In genomic region chr19:41624515-41624914, GRCh38 we compare ENCODE assay signal across 30 cellular contexts. TPM values are rescaled to one million over a fixed set of nuclear protein-coding genes. Genes with fewer than 3 reads are reported as not detected.
"Had no signal": no experiment of that assay in that cellular context is flagged by ENCODE, and none has a peak within 500 bp of the region (broad histone marks: within the 10 kb centered on the region; RNA-seq: fewer than 3 reads in every experiment).

No MANE protein-coding gene starts in this region.

- H3K27ac ChIP-seq: adrenal gland, body of pancreas, breast epithelium, SJCRH30, SK-N-MC had no signal

- H3K27ac Mint-ChIP-seq: activated CD4-positive, alpha-beta memory T cell treated with anti-CD3 and anti-CD28 coated beads for 36 hours; activated naive CD4-positive, alpha-beta T cell treated with anti-CD3 and anti-CD28 coated beads for 36 hours; activated naive CD4-positive, alpha-beta T cell treated with anti-CD3 and anti-CD28 coated beads, Interleukin-2, amount 50 U/mL, for 72 hours; activated T-cell treated with anti-CD3 and anti-CD28 coated beads, Interleukin-2, amount 50 U/mL, for 72 hours; activated T-helper 17 cell treated with anti-CD3 and anti-CD28 coated beads, Interleukin-2, amount 50 U/mL, for 72 hours; T-helper 1 cell treated with Interleukin-12 subunit alpha and Interleukin-12 subunit beta and Interleukin-4 antibody, amounts not matched to agents 30 μg/mL and 1 μg/mL, for 36 hours; T-helper 2 cell treated with Interferon-gamma antibody and Interleukin-4, amounts not matched to agents 5 μg/mL and 100 μg/mL, for 36 hours had no signal

- ATAC-seq: activated naive CD4-positive, alpha-beta T cell treated with anti-CD3 and anti-CD28 coated beads, Interleukin-2, amount 50 U/mL, for 72 hours; activated T-cell treated with anti-CD3 and anti-CD28 coated beads, Interleukin-2, amount 50 U/mL, for 72 hours; activated T-helper 17 cell treated with anti-CD3 and anti-CD28 coated beads, Interleukin-2, amount 50 U/mL, for 72 hours; body of pancreas; Panc1 had no signal

- H3K4me3 ChIP-seq: adrenal gland, body of pancreas, breast epithelium, SJCRH30, SK-N-MC had no signal

- H3K4me1 ChIP-seq: adrenal gland, breast epithelium, SJCRH30 had no signal

- H3K4me1 Mint-ChIP-seq: activated T-helper 17 cell treated with anti-CD3 and anti-CD28 coated beads, Interleukin-2, amount 50 U/mL, for 72 hours had no signal

- DNase-seq: activated CD4-positive, alpha-beta memory T cell treated with anti-CD3 and anti-CD28 coated beads for 36 hours; activated CD4-positive, alpha-beta T cell treated with anti-CD3 and anti-CD28 coated beads for 4 hours; activated CD4-positive, alpha-beta T cell treated with anti-CD3 and anti-CD28 coated beads, Interleukin-2, amount 50 U/mL, for 1 hour; activated gamma-delta T cell treated with Interleukin-2 at 50 U/mL for 16 hours; activated naive CD4-positive, alpha-beta T cell treated with anti-CD3 and anti-CD28 coated beads for 36 hours; activated T-cell treated with anti-CD3 and anti-CD28 coated beads, Interleukin-2, amount 50 U/mL, for 1 hour; activated T-cell treated with anti-CD3 and anti-CD28 coated beads, Interleukin-2, amount 50 U/mL, for 72 hours; adrenal gland; body of pancreas; MM.1S; MV-4-11; NCI-H1092; NCI-H1436 treated with DMSO at 0.1 percent for 48 hours; NCI-H1694 treated with DMSO at 0.1 percent for 48 hours; NCI-H2029; NCI-H345; NCI-H524 treated with DMSO at 0.1 percent for 48 hours; SHP77; SJCRH30 had no signal

- H3K9me3 Mint-ChIP-seq: activated CD4-positive, alpha-beta memory T cell treated with anti-CD3 and anti-CD28 coated beads for 36 hours; activated naive CD4-positive, alpha-beta T cell treated with anti-CD3 and anti-CD28 coated beads for 36 hours; activated naive CD4-positive, alpha-beta T cell treated with anti-CD3 and anti-CD28 coated beads, Interleukin-2, amount 50 U/mL, for 72 hours; activated T-cell treated with anti-CD3 and anti-CD28 coated beads, Interleukin-2, amount 50 U/mL, for 72 hours; activated T-helper 17 cell treated with anti-CD3 and anti-CD28 coated beads, Interleukin-2, amount 50 U/mL, for 72 hours; T-helper 1 cell treated with Interleukin-12 subunit alpha and Interleukin-12 subunit beta and Interleukin-4 antibody, amounts not matched to agents 30 μg/mL and 1 μg/mL, for 36 hours; T-helper 2 cell treated with Interferon-gamma antibody and Interleukin-4, amounts not matched to agents 5 μg/mL and 100 μg/mL, for 36 hours had no signal

- H3K27me3 ChIP-seq: body of pancreas had no signal

- H3K36me3 Mint-ChIP-seq: activated CD4-positive, alpha-beta memory T cell treated with anti-CD3 and anti-CD28 coated beads for 36 hours; activated naive CD4-positive, alpha-beta T cell treated with anti-CD3 and anti-CD28 coated beads, Interleukin-2, amount 50 U/mL, for 72 hours had no signal

- H3K36me3 ChIP-seq: adrenal gland, breast epithelium, SJCRH30 had no signal

- H3K9me3 ChIP-seq: adrenal gland, body of pancreas, breast epithelium, SJCRH30 had no signal

- H3K4me3 Mint-ChIP-seq: activated CD4-positive, alpha-beta memory T cell treated with anti-CD3 and anti-CD28 coated beads for 36 hours; activated naive CD4-positive, alpha-beta T cell treated with anti-CD3 and anti-CD28 coated beads for 36 hours; activated T-cell treated with anti-CD3 and anti-CD28 coated beads, Interleukin-2, amount 50 U/mL, for 72 hours; activated T-helper 17 cell treated with anti-CD3 and anti-CD28 coated beads, Interleukin-2, amount 50 U/mL, for 72 hours; T-helper 1 cell treated with Interleukin-12 subunit alpha and Interleukin-12 subunit beta and Interleukin-4 antibody, amounts not matched to agents 30 μg/mL and 1 μg/mL, for 36 hours; T-helper 2 cell treated with Interferon-gamma antibody and Interleukin-4, amounts not matched to agents 5 μg/mL and 100 μg/mL, for 36 hours had no signal

RNA-seq across cellular contexts. Expression of gene CEACAM4, which starts 2.4 kb away (rescaled TPM):
- total RNA-seq: activated CD4-positive, alpha-beta memory T cell treated with anti-CD3 and anti-CD28 coated beads for 36 hours; activated naive CD4-positive, alpha-beta T cell treated with anti-CD3 and anti-CD28 coated beads for 36 hours; activated naive CD4-positive, alpha-beta T cell treated with anti-CD3 and anti-CD28 coated beads, Interleukin-2, amount 50 U/mL, for 72 hours; activated T-cell treated with anti-CD3 and anti-CD28 coated beads, Interleukin-2, amount 50 U/mL, for 72 hours; activated T-helper 17 cell treated with anti-CD3 and anti-CD28 coated beads, Interleukin-2, amount 50 U/mL, for 72 hours; astrocyte; LHCN-M2; NCI-H460; RPMI7951; SJCRH30 had no signal

RNA-seq across cellular contexts. Expression of gene CEACAM21, which starts 48.5 kb away (rescaled TPM):
- total RNA-seq: LHCN-M2, NCI-H460, RPMI7951 had no signal
